14 cellular contexts compared by ENCODE assay signal in the genomic region with DNA sequence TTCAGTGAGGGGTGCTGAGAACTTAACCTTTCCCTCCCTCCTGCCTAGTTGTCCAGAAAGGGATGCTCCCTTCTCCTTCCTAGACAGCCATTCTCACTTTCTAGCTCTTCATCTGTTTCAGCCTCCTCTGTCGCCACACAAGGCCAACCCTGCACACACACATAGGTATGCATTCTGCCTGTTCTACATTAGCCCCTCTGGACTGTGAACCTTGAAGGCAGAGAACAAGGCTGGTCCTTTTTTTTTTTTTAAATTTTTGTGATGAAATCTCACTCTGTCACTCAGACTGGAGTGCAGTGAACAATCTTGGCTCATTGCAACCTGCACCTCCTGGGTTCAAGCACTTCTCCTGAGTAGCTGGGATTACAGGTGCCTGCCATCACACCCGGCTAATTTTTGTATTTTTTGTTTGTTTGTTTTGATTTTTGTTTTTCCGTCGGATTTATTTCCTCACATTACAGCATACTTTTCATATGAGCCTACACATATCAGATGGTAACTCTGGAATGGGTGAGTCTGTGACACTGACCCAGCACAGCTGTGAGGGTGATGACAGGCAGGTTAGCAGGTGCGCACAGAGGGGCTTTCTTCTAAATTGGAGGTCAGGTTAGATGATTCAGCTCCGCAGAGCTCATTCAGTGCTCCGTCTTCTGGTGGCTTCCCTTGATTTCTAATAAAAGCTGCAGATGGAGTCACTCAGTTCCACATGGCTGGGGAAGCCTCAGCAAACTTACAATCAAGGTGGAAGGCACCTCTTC. TPM values are rescaled to one million over a fixed set of nuclear protein-coding genes. Genes with fewer than 3 reads are reported as not detected.
A peak's percentile ranks its signal among the peaks of the same experiment; 100 is the strongest.
DNase-seq lines count a peak whose midpoint lies in the region; ATAC-seq, FAIRE-seq and TF ChIP-seq lines count a peak whose summit lies in the region.
"Had no signal": no experiment of that assay in that cellular context is flagged by ENCODE, and none has a peak within 500 bp of the region (broad histone marks: within the 10 kb centered on the region; RNA-seq: fewer than 3 reads in every experiment).

No MANE protein-coding gene starts in this region.

- TF ChIP-seq CTCF in SU-DHL-6 (IDR thresholded peaks at IDR 0.05; ENCODE audit: insufficient read depth, low read length, poor library complexity, severe bottlenecking): no peak

- H3K9me3 Mint-ChIP-seq in activated CD4-positive, alpha-beta T cell treated with anti-CD3 and anti-CD28 coated beads, Interleukin-2, amount 10 ng/mL, durations not matched to agents 24 days and 14 days: no peaks in the 10 kb centered on the region

- H3F3A ChIP-seq in SU-DHL-6 (ENCODE audit: insufficient read depth): no peaks in the 10 kb centered on the region

- no peak for ATAC-seq in HG03378 (IDR thresholded peaks at IDR 0.05; ENCODE audit: unreplicated experiment)

- no peaks in the 10 kb centered on the region for H3K9me3 ChIP-seq in BLaER1
- no peaks in the 10 kb centered on the region for H3K9me3 ChIP-seq in SU-DHL-6 (ENCODE audit: insufficient read depth, low read length)
- H3K9me3 ChIP-seq: thoracic aorta had no signal

- no peaks in the 10 kb centered on the region for H4K20me1 ChIP-seq in BLaER1
- no peaks in the 10 kb centered on the region for H4K20me1 ChIP-seq in SU-DHL-6 (ENCODE audit: low read depth, low read length)

- peaks cover under 1% of the 10 kb centered on the region; the same call in 1 of the 2 replicates for H3K79me2 ChIP-seq in SU-DHL-6 (ENCODE audit: insufficient read depth, low read length)

- FAIRE-seq in GM12891 (lab: Jason Lieb, UNC): peak; percentile 38

- TF ChIP-seq POLR2A in GM12891 (IDR thresholded peaks at IDR 0.05; ENCODE audit: low read depth, low read length): no peak

- H3K27ac Mint-ChIP-seq in activated CD4-positive, alpha-beta T cell treated with anti-CD3 and anti-CD28 coated beads, Interleukin-2, amount 10 ng/mL, durations not matched to agents 24 days and 14 days: no peak overlapping the region

- no peaks in the 10 kb centered on the region for H3K9me2 ChIP-seq in SU-DHL-6 (replicated peaks; ENCODE audit: insufficient read depth, low read length)

- H3K36me3 ChIP-seq in BLaER1 (no peaks in the 10 kb centered on the region), SU-DHL-6 (ENCODE audit: low read length) (no peaks in the 10 kb centered on the region)
- H3K36me3 ChIP-seq: thoracic aorta had no signal

- H3K4me3 Mint-ChIP-seq in activated CD4-positive, alpha-beta T cell treated with anti-CD3 and anti-CD28 coated beads, Interleukin-2, amount 10 ng/mL, durations not matched to agents 24 days and 14 days: no peak overlapping the region

- H3K9ac ChIP-seq in BLaER1 (peak overlapping the region; percentile 73), SU-DHL-6 (ENCODE audit: low read length) (no peak overlapping the region)

- H3K4me1 Mint-ChIP-seq in activated CD4-positive, alpha-beta T cell treated with anti-CD3 and anti-CD28 coated beads, Interleukin-2, amount 10 ng/mL, durations not matched to agents 24 days and 14 days: peaks cover 32% of the 10 kb centered on the region

- DNase-seq in GM12891 (ENCODE audit: insufficient read length, low spot score) (no peak), myocyte (ENCODE audit: low read depth) (peak; percentile 67), RPMI8226 (no peak), DMS114 treated with DMSO at 0.1 percent for 48 hours (lab: John Stamatoyannopoulos, UW; ENCODE audit: unreplicated experiment) (no peak)
- DNase-seq in activated CD4-positive, alpha-beta T cell treated with anti-CD3 and anti-CD28 coated beads, Interleukin-2, amount 10 ng/mL, durations not matched to agents 24 days and 14 days: no peak
- DNase-seq: AML-193, GOT3, NCI-H187, NCI-H526, T1000 had no signal

- H3K4me2 ChIP-seq in BLaER1: peak overlapping the region; percentile 93
- H3K4me2 ChIP-seq in SU-DHL-6 (ENCODE audit: low read depth, low read length, poor library complexity, severe bottlenecking): no peak overlapping the region

- H3K27me3 ChIP-seq in BLaER1 (no peaks in the 10 kb centered on the region), SU-DHL-6 (ENCODE audit: low read length) (no peaks in the 10 kb centered on the region)

- peak overlapping the region; percentile 15 for H2AFZ ChIP-seq in SU-DHL-6 (ENCODE audit: low read depth, low read length, severe bottlenecking)

- intact Hi-C loops in activated CD4-positive, alpha-beta T cell treated with anti-CD3 and anti-CD28 coated beads, Interleukin-2, amount 10 ng/mL, durations not matched to agents 24 days and 14 days (cut with micrococcal nuclease): no loop called here

- peaks cover 90% of the 10 kb centered on the region for H3K4me1 ChIP-seq in BLaER1

- H3K4me3 ChIP-seq in BLaER1: peak overlapping the region; percentile 47
- no peak overlapping the region for H3K4me3 ChIP-seq in SU-DHL-6 (ENCODE audit: insufficient read depth, low read length, poor library complexity, severe bottlenecking)
- H3K4me3 ChIP-seq: thoracic aorta had no signal

- no peaks in the 10 kb centered on the region for H3K27me3 Mint-ChIP-seq in activated CD4-positive, alpha-beta T cell treated with anti-CD3 and anti-CD28 coated beads, Interleukin-2, amount 10 ng/mL, durations not matched to agents 24 days and 14 days

- no peaks in the 10 kb centered on the region for H3K36me3 Mint-ChIP-seq in activated CD4-positive, alpha-beta T cell treated with anti-CD3 and anti-CD28 coated beads, Interleukin-2, amount 10 ng/mL, durations not matched to agents 24 days and 14 days (ENCODE audit: low read depth)

- peak overlapping the region; percentile 90 for H3K27ac ChIP-seq in BLaER1
- H3K27ac ChIP-seq in SU-DHL-6 (ENCODE audit: low read depth, low read length): no peak overlapping the region
- H3K27ac ChIP-seq: thoracic aorta had no signal

TF ChIP-seq in GM12891, 5 proteins besides CTCF, POLR2A, EP300 and RAD21:
- TF ChIP-seq PAX5 (IDR thresholded peaks at IDR 0.05; ENCODE audit: insufficient read depth, low read length, severe bottlenecking) (peak; percentile 53), TAF1 (IDR thresholded peaks at IDR 0.05; ENCODE audit: low read depth, low read length) (no peak)

RNA-seq across cellular contexts. Expression of a gene that starts 4.9 kb away (rescaled TPM):
- polyA plus RNA-seq in GM12891 (2012; ENCODE audit: low read depth, missing spikeins): 305 TPM
- 75.2 and 83.6 TPM in 2 replicates for total RNA-seq in myocyte
- polyA plus RNA-seq in myocyte (2012): 176 TPM
- 193 and 199 TPM in 2 replicates for total RNA-seq in activated CD4-positive, alpha-beta T cell treated with anti-CD3 and anti-CD28 coated beads, Interleukin-2, amount 10 ng/mL, durations not matched to agents 24 days and 14 days

RNA-seq across cellular contexts. Expression of a gene that starts 24.0 kb away (rescaled TPM):
- 679 TPM for polyA plus RNA-seq in GM12891 (2012; ENCODE audit: low read depth, missing spikeins)
- 771 and 808 TPM in 2 replicates for total RNA-seq in myocyte
- 976 TPM for polyA plus RNA-seq in myocyte (2012)
- total RNA-seq in activated CD4-positive, alpha-beta T cell treated with anti-CD3 and anti-CD28 coated beads, Interleukin-2, amount 10 ng/mL, durations not matched to agents 24 days and 14 days: 682 and 710 TPM in 2 replicates

RNA-seq across cellular contexts. Expression of a gene that starts 38.1 kb away (rescaled TPM):
- polyA plus RNA-seq in GM12891 (2012; ENCODE audit: low read depth, missing spikeins): 131 TPM
- total RNA-seq in myocyte: 30.8 and 32.6 TPM in 2 replicates
- polyA plus RNA-seq in myocyte (2012): 31.1 TPM
- total RNA-seq in activated CD4-positive, alpha-beta T cell treated with anti-CD3 and anti-CD28 coated beads, Interleukin-2, amount 10 ng/mL, durations not matched to agents 24 days and 14 days: 263 and 295 TPM in 2 replicates

RNA-seq across cellular contexts. Expression of a gene that starts 45.6 kb away (rescaled TPM):
- 4.4 TPM for polyA plus RNA-seq in GM12891 (2012; ENCODE audit: low read depth, missing spikeins)
- total RNA-seq in myocyte: 3.5 and 6.8 TPM in 2 replicates
- 6.5 TPM for polyA plus RNA-seq in myocyte (2012)
- total RNA-seq in activated CD4-positive, alpha-beta T cell treated with anti-CD3 and anti-CD28 coated beads, Interleukin-2, amount 10 ng/mL, durations not matched to agents 24 days and 14 days: 9.2 and 9.9 TPM in 2 replicates

RNA-seq across cellular contexts. Expression of a gene that starts 45.9 kb away (rescaled TPM):
- 1.2 TPM for polyA plus RNA-seq in GM12891 (2012; ENCODE audit: low read depth, missing spikeins)
- total RNA-seq in myocyte: 0.62 TPM in 2 replicates
- 2.1 TPM for polyA plus RNA-seq in myocyte (2012)
- 2.5 TPM in 2 replicates for total RNA-seq in activated CD4-positive, alpha-beta T cell treated with anti-CD3 and anti-CD28 coated beads, Interleukin-2, amount 10 ng/mL, durations not matched to agents 24 days and 14 days
